8 cellular contexts compared by ENCODE assay signal in the genomic region with DNA sequence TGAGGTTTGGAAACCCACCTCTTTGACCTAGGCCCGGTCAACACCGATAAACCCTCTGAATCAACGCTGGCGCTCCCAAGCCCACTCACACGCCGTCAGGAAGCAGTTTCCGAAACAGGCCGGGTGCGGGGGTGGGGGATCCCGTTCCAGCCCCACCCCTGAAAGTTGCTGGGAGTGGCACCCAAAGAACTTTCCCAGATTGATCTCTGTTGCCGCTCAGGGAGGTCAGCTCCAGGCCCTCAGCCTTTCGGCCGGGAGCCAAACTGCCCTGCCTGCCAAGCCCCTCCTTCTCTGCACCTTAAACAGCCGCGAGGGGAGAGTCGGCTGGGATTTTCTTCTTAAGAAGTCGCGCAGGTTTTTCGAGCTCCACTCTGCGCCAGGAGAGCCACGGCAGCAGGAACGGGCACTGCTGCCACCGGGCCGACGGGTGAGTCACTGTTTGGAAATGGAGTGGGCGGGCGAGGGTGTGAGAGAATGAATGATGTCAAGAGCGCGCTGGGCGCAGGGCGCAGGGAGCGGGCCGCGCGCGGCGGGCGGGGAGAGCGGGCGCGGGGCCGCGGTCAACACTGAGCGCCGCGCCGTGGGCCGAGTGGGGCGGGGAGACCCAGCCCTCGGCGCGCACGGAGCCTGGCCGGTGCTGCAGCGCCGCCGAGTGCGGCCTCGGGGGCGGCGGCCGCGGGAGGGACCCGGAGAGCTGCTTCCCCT. TPM values are rescaled to one million over a fixed set of nuclear protein-coding genes. Genes with fewer than 3 reads are reported as not detected.
A peak's percentile ranks its signal among the peaks of the same experiment; 100 is the strongest.
DNase-seq lines count a peak whose midpoint lies in the region; ATAC-seq and TF ChIP-seq lines count a peak whose summit lies in the region.

TSS of gene SGMS2 (plus strand) at position 566 of the 705 bp plus-strand sequence. CDS start 70,622 bp downstream, outside the sequence.

- no peak for TF ChIP-seq CTCF in AG10803 (conservative IDR thresholded peaks at IDR 0.05; ENCODE audit: low read length)
- peak; percentile 25 for TF ChIP-seq CTCF in Panc1 (IDR thresholded peaks at IDR 0.05)
- no peak for TF ChIP-seq CTCF in thyroid gland (IDR thresholded peaks at IDR 0.05)

- no peaks in the 10 kb centered on the region for H3K36me3 Mint-ChIP-seq in activated naive CD8-positive, alpha-beta T cell treated with anti-CD3 and anti-CD28 coated beads for 36 hours

- H3K9me3 ChIP-seq in Panc1 (ENCODE audit: control insufficient read depth, insufficient read depth, low read depth, low read length), result no peaks in the 10 kb centered on the region
- H3K9me3 ChIP-seq in thyroid gland, result no peaks in the 10 kb centered on the region

- WGBS in thyroid gland, 2 donors, result 0% methylated on average over 8 to 37 of the region's 64 CpGs

- DNase-seq in AG10803 (ENCODE audit: low read depth) (peak; percentile 84), Panc1 (ENCODE audit: low read depth, low spot score) (peak; percentile 39), head of caudate nucleus (peak; percentile 42 to 95 (median 78)), nucleus accumbens (lab: John Stamatoyannopoulos, UW) (peak in 52 of 56 donors; percentile 1 to 89 (median 43)), thyroid gland (peak; percentile 96 to 97)
- peak; percentile 81 for DNase-seq in activated naive CD8-positive, alpha-beta T cell treated with anti-CD3 and anti-CD28 coated beads for 36 hours

- no peaks in the 10 kb centered on the region for H3K27me3 ChIP-seq in Panc1 (ENCODE audit: control insufficient read depth, insufficient read depth, low read length)
- H3K27me3 ChIP-seq in thyroid gland, result no peaks in the 10 kb centered on the region

- in situ Hi-C loops in Panc1 (cut with HindIII; ENCODE audit: low pct_unique_long_range_greater_than_20kb, low sequenced_read_pairs), result no loop called here

- H3K4me3 ChIP-seq in AG10803 (ENCODE audit: low read length) (peak within 1 kb of the TSS; percentile 80), Panc1 (ENCODE audit: low read depth in 2 of 2, low read length in 2 of 2) (peak within 1 kb of the TSS; percentile 58 to 67), thyroid gland (replicated peaks in 1 of 3) (peak within 1 kb of the TSS; percentile 27 to 70 (median 64))

- peak within 1 kb of the TSS; percentile 82 for H3K4me3 Mint-ChIP-seq in activated naive CD8-positive, alpha-beta T cell treated with anti-CD3 and anti-CD28 coated beads for 36 hours

- intact Hi-C loops in Panc1 (cut with micrococcal nuclease; ENCODE audit: unreplicated experiment), result no loop called here
- intact Hi-C loops in head of caudate nucleus (cut with DNase I), result no loop called here
- intact Hi-C loops in thyroid gland (cut with DNase I), result loop anchor here (10.0 kb wide), 1 partner anchor 70 kb away; no protein-coding TSS in a partner anchor

- H3K27ac ChIP-seq in Panc1 (ENCODE audit: low read length) (peak within 1 kb of the TSS; percentile 79), thyroid gland (peak within 1 kb of the TSS; percentile 94 to 96 (median 96))

- CTCF ChIA-PET in Panc1 (lab: Charles Lee), result no interaction called here

- peaks cover 5% of the 10 kb centered on the region for H3K4me1 ChIP-seq in Panc1 (ENCODE audit: control insufficient read depth, insufficient read depth, low read length)
- H3K4me1 ChIP-seq in thyroid gland, result peaks cover 12 to 24% of the 10 kb centered on the region in 2 donors

- no peaks in the 10 kb centered on the region for H3K9me3 Mint-ChIP-seq in activated naive CD8-positive, alpha-beta T cell treated with anti-CD3 and anti-CD28 coated beads for 36 hours

- H3K36me3 ChIP-seq in Panc1 (ENCODE audit: control insufficient read depth, insufficient read depth, low read length) (no peaks in the 10 kb centered on the region), thyroid gland (no peaks in the 10 kb centered on the region)

- H3K27me3 Mint-ChIP-seq in activated naive CD8-positive, alpha-beta T cell treated with anti-CD3 and anti-CD28 coated beads for 36 hours, result peaks cover 69% of the 10 kb centered on the region

- TF ChIP-seq POLR2A in thyroid gland (IDR thresholded peaks at IDR 0.05), result peak in 1 of 2 donors; percentile 90

- POLR2A ChIA-PET in Panc1 (lab: Charles Lee), result no interaction called here

- H3K27ac Mint-ChIP-seq in activated naive CD8-positive, alpha-beta T cell treated with anti-CD3 and anti-CD28 coated beads for 36 hours, result no peak within 1 kb of the TSS

- peak; percentile 80 for ATAC-seq in GM18907 (IDR thresholded peaks at IDR 0.05; ENCODE audit: unreplicated experiment)
- ATAC-seq in HG03139 (IDR thresholded peaks at IDR 0.05; ENCODE audit: unreplicated experiment), result peak; percentile 57
- peak; percentile 93 for ATAC-seq in Panc1

- peaks cover 8% of the 10 kb centered on the region for H3K4me1 Mint-ChIP-seq in activated naive CD8-positive, alpha-beta T cell treated with anti-CD3 and anti-CD28 coated beads for 36 hours

- no TSS peak for BruUV-seq in Panc1 (replicated peaks; lab: Mats Ljungman, UMichigan)

RNA-seq across cellular contexts. Expression of gene SGMS2, which starts in this region (rescaled TPM):
- 15.6 TPM for total RNA-seq in Panc1 (2021; ENCODE audit: unreplicated experiment)
- 5.0 TPM for polyA plus RNA-seq in Panc1 (2012; ENCODE audit: insufficient read length)
- total RNA-seq in activated naive CD8-positive, alpha-beta T cell treated with anti-CD3 and anti-CD28 coated beads for 36 hours, result under 1 TPM; 0.46 to 0.56 TPM
- total RNA-seq in thyroid gland, result 100 to 1,000 TPM in 2 of 4 donors, 10 to 100 TPM in 2; 46.5 to 224 (median 120) TPM

Comparison
In these comparisons a context has a peak if more than half of its experiments do, and no peak if none do; other contexts are left out.
1. Peak in every context shown above with its lines: DNase-seq, ATAC-seq, H3K4me3 ChIP-seq and H3K27ac ChIP-seq.
2. RNA of gene SGMS2 (total RNA-seq): 46.5 to 224 TPM in thyroid gland and 15.6 TPM in Panc1 (single experiment); 0.46 to 0.56 TPM in activated naive CD8-positive, alpha-beta T cell treated with anti-CD3 and anti-CD28 coated beads for 36 hours; every median in the first group is over 10 times any median in the second.
3. Peak in DNase-seq in activated naive CD8-positive, alpha-beta T cell treated with anti-CD3 and anti-CD28 coated beads for 36 hours; RNA of the gene not detected or under 1 TPM.
4. DNase-seq: peak in every context shown above with its lines; median percentile 96 in thyroid gland; 84 in AG10803; 81 in activated naive CD8-positive, alpha-beta T cell treated with anti-CD3 and anti-CD28 coated beads for 36 hours; 78 in head of caudate nucleus; 43 in nucleus accumbens; 39 in Panc1.